In genomic region chr17:17781591-17782424, GRCh38 we compare ENCODE assay signal across 8 cellular contexts. TPM values are rescaled to one million over a fixed set of nuclear protein-coding genes. Genes with fewer than 3 reads are reported as not detected.
DNase-seq lines count a peak whose midpoint lies in the region; TF ChIP-seq lines count a peak whose summit lies in the region.

No MANE protein-coding gene starts in this region.

- H3K36me3 ChIP-seq in SK-N-SH (replicated peaks in 1 of 2; ENCODE audit: control insufficient read depth in 1 of 2, insufficient read depth in 2 of 2, low read length in 1 of 2) (no peaks in the 10 kb centered on the region), skeletal muscle satellite cell (ENCODE audit: insufficient read depth, low read length) (no peaks in the 10 kb centered on the region)

- no peak for TF ChIP-seq EP300 in SK-N-SH (IDR thresholded peaks at IDR 0.05; ENCODE audit: borderline replicate concordance in 1 of 2, low read depth in 1 of 2, low read length in 1 of 2)

- TF ChIP-seq CTCF in AG09319 (IDR thresholded peaks at IDR 0.05; ENCODE audit: low read depth, low read length) (no peak), HFFc6 (IDR thresholded peaks at IDR 0.05) (no peak), SK-N-SH (IDR thresholded peaks at IDR 0.05) (no peak)

- no peaks in the 10 kb centered on the region for H3K9me3 Mint-ChIP-seq in HFFc6

- peak overlapping the region in 1 of 2 experiments; percentile 95; a peak in 2 of 4 replicates for H3K27ac ChIP-seq in SK-N-SH (ENCODE audit: low read depth in 2 of 2, low read length in 1 of 2)
- peak overlapping the region; percentile 94 for H3K27ac ChIP-seq in caudate nucleus (ENCODE audit: low read depth, low read length)

- peaks cover 90% of the 10 kb centered on the region for H4K20me1 ChIP-seq in SK-N-SH (ENCODE audit: insufficient read depth)

- peaks cover 9% of the 10 kb centered on the region for H3F3A ChIP-seq in SK-N-SH (replicated peaks; ENCODE audit: insufficient read depth)

- CTCF ChIA-PET in SK-N-SH (lab: Yijun Ruan, JAX): interaction anchor here (0.9 to 2.5 kb wide), 10 partner anchors 9 to 103 kb away, joined by 3 to 6 read pairs (median 4); no protein-coding TSS in a partner anchor

- peaks cover 5% of the 10 kb centered on the region for H3K27me3 Mint-ChIP-seq in HFFc6 (ENCODE audit: insufficient read depth)

- peaks cover 34% of the 10 kb centered on the region for H3K79me2 ChIP-seq in SK-N-SH (ENCODE audit: insufficient read depth)

- H3K4me2 ChIP-seq in SK-N-SH: peak overlapping the region; percentile 87
- H3K4me2 ChIP-seq in skeletal muscle satellite cell (ENCODE audit: low read length): peak overlapping the region; percentile 91

- peak; percentile 7 for DNase-seq in AG09319 (ENCODE audit: extremely low read depth, low read depth)
- peak; percentile 29 for DNase-seq in HFFc6
- DNase-seq in SK-N-SH: peak; percentile 81
- peak in 58 of 61 donors; percentile 49 to 93 (median 82) for DNase-seq in caudate nucleus (lab: John Stamatoyannopoulos, UW)
- peak; percentile 55 for DNase-seq in iPS-NIHi11 (ENCODE audit: low spot score)
- DNase-seq in NK-92 (lab: John Stamatoyannopoulos, UW; ENCODE audit: unreplicated experiment): no peak
- DNase-seq in GF-D8 (lab: John Stamatoyannopoulos, UW): no peak

- no peaks in the 10 kb centered on the region for H3K9me3 ChIP-seq in SK-N-SH
- no peaks in the 10 kb centered on the region for H3K9me3 ChIP-seq in skeletal muscle satellite cell (replicated peaks; ENCODE audit: low read length)

- H3K9me2 ChIP-seq in SK-N-SH: no peaks in the 10 kb centered on the region

- no peak for TF ChIP-seq RAD21 in SK-N-SH (IDR thresholded peaks at IDR 0.05; ENCODE audit: low read length)

- no peaks in the 10 kb centered on the region for H3K27me3 ChIP-seq in SK-N-SH (ENCODE audit: insufficient read depth)
- no peaks in the 10 kb centered on the region for H3K27me3 ChIP-seq in skeletal muscle satellite cell (ENCODE audit: control insufficient read depth, insufficient read depth, low read length)

- H2AFZ ChIP-seq in SK-N-SH (ENCODE audit: low read depth): no peak overlapping the region

- peak overlapping the region; percentile 52 to 56; a peak in 3 of 4 replicates for H3K4me3 ChIP-seq in SK-N-SH (ENCODE audit: low read depth in 2 of 2, low read length in 1 of 2)
- H3K4me3 ChIP-seq in skeletal muscle satellite cell (ENCODE audit: low read length): peak overlapping the region; percentile 62

- POLR2A ChIA-PET in SK-N-SH (lab: Yijun Ruan, JAX): interaction anchor here (0.9 to 2.2 kb wide), 5 partner anchors 9 to 54 kb away, joined by 3 to 6 read pairs (median 4); partner anchors contain the start of gene SREBF1

- H3K9ac ChIP-seq in SK-N-SH (no peak overlapping the region), skeletal muscle satellite cell (ENCODE audit: low read depth, low read length) (peak overlapping the region; percentile 35)

- H3K27ac Mint-ChIP-seq in HFFc6: no peak overlapping the region

- 8% methylated on average over 36 of the region's 75 CpGs for WGBS in SK-N-SH (ENCODE audit: low lambda C conversion rate)

- peaks cover 17 to 76% of the 10 kb centered on the region in 2 experiments for H3K4me1 ChIP-seq in SK-N-SH (ENCODE audit: control insufficient read depth in 1 of 2, insufficient read depth in 2 of 2, low read depth in 1 of 2, low read length in 1 of 2)
- H3K4me1 ChIP-seq in skeletal muscle satellite cell (ENCODE audit: control insufficient read depth, insufficient read depth, low read length): peaks cover 28% of the 10 kb centered on the region

- H3K36me3 Mint-ChIP-seq in HFFc6 (ENCODE audit: low read depth): no peaks in the 10 kb centered on the region

- peak overlapping the region; percentile 57 for H3K4me3 Mint-ChIP-seq in HFFc6

- H3K4me1 Mint-ChIP-seq in HFFc6 (ENCODE audit: low read depth): peaks cover 37% of the 10 kb centered on the region

TF ChIP-seq in SK-N-SH, 30 proteins besides CTCF, POLR2A, EP300 and RAD21:
- TF ChIP-seq POLR2AphosphoS5 (IDR thresholded peaks at IDR 0.05; ENCODE audit: low read depth, low read length) (no peak), NFIC (IDR thresholded peaks at IDR 0.05; ENCODE audit: borderline replicate concordance) (no peak), FOXJ3 (CRISPR knock-in tag; IDR thresholded peaks at IDR 0.05) (no peak), MXI1 (IDR thresholded peaks at IDR 0.05; ENCODE audit: low read depth, low read length) (no peak; the same call in 1 of the 2 replicates), MEF2A (IDR thresholded peaks at IDR 0.05; ENCODE audit: borderline replicate concordance, low read depth) (peak; percentile 71; the same call in 1 of the 2 replicates)
TF ChIP-seq in SK-N-SH: peak in this region for 1.

RNA-seq across cellular contexts. Expression of gene SREBF1, which starts 55.0 kb away (rescaled TPM):
- total RNA-seq in HFFc6 (2021; fragmentation: NEBNext Ultra II Directional; extraction: Animal tissue kit (Norgen Biotek cat#: 25700)): 10 to 100 TPM; 34.9 to 51.7 (median 40.5) TPM
- 15.9 and 20.4 TPM in 2 replicates for polyA plus RNA-seq in SK-N-SH (2012; rRNA removed)
- 5.3 and 8.6 TPM in 2 replicates for polyA plus RNA-seq in SK-N-SH (2012; cell fraction: cytosol; rRNA removed)
- 92.2 and 140 TPM in 2 replicates for polyA plus RNA-seq in SK-N-SH (2012; cell fraction: nucleus; rRNA removed)
- total RNA-seq in skeletal muscle satellite cell (2012; rRNA removed): 76.9 and 114 TPM in 2 replicates

Comparison
In these comparisons a context has a peak if more than half of its experiments do, and no peak if none do; other contexts are left out.
1. DNase-seq: peak in AG09319 (single experiment), HFFc6 (single experiment), SK-N-SH (single experiment), caudate nucleus (58 of 61) and iPS-NIHi11 (single experiment); none in NK-92 (single experiment) and GF-D8 (single experiment).